13 cellular contexts compared by ENCODE assay signal in genomic region chr4:38141808-38142500, GRCh38.
DNase-seq lines count a peak whose midpoint lies in the region; ATAC-seq, FAIRE-seq and TF ChIP-seq lines count a peak whose summit lies in the region.
"Had no signal": no experiment of that assay in that cellular context is flagged by ENCODE, and none has a peak within 500 bp of the region (broad histone marks: within the 10 kb centered on the region; RNA-seq: fewer than 3 reads in every experiment).

No MANE protein-coding gene starts in this region.

- intact Hi-C loops in HepG2 (cut with micrococcal nuclease; ENCODE audit: unreplicated experiment) = loop anchor here (1.0 kb wide), 1 partner anchor 9 kb away; no protein-coding TSS in a partner anchor

- no peak for TF ChIP-seq RAD21 in HepG2 (CRISPR knock-in tag; IDR thresholded peaks at IDR 0.05)

- CTCF ChIA-PET in HepG2 (lab: Yijun Ruan, JAX; ENCODE audit: low intra/inter-chr PET ratio, low total read pairs) = no interaction called here

- peaks cover 50% of the 10 kb centered on the region for H3K4me1 ChIP-seq in HepG2 (ENCODE audit: insufficient read depth, low read length)

- H3K36me3 ChIP-seq in brain microvascular endothelial cell (replicated peaks) (peaks cover 3% of the 10 kb centered on the region), HepG2 (replicated peaks in 1 of 2; ENCODE audit: control insufficient read depth in 1 of 2, insufficient read depth in 2 of 2, low read length in 2 of 2) (peaks cover 1 to 6% of the 10 kb centered on the region in 2 experiments; a peak in 3 of 5 replicates)

- no peak for FAIRE-seq in H54 (lab: Jason Lieb, UNC)
- FAIRE-seq in HepG2 (lab: Jason Lieb, UNC) = no peak

- no peaks in the 10 kb centered on the region for H3K9me3 ChIP-seq in HepG2 (ENCODE audit: low read length)
- H3K9me3 ChIP-seq: stomach had no signal

- no peaks in the 10 kb centered on the region for H3K79me2 ChIP-seq in HepG2 (ENCODE audit: insufficient read depth, low read length)

- no peak overlapping the region for H2AFZ ChIP-seq in HepG2 (ENCODE audit: low read length)

- TF ChIP-seq CTCF in brain microvascular endothelial cell (IDR thresholded peaks at IDR 0.05; ENCODE audit: low read depth, low read length, missing control alignments) (no peak), HepG2 (CRISPR knock-in tag; IDR thresholded peaks at IDR 0.05) (no peak)

- TF ChIP-seq POLR2A in H54 (IDR thresholded peaks at IDR 0.05; ENCODE audit: low read depth, low read length) (no peak), HepG2 (IDR thresholded peaks at IDR 0.05; ENCODE audit: insufficient read depth in 1 of 2, low read depth in 2 of 2, low read length in 2 of 2) (no peak)

- in situ Hi-C loops in ACHN (cut with HindIII; ENCODE audit: low pct_ligation_motif_present, low pct_unique_long_range_greater_than_20kb, low sequenced_read_pairs) (no loop called here), brain microvascular endothelial cell (cut with HindIII; ENCODE audit: low pct_ligation_motif_present, low sequenced_read_pairs) (no loop called here), HepG2 (cut with HindIII; ENCODE audit: extremely low pct_ligation_motif_present, low pct_unique_long_range_greater_than_20kb) (no loop called here)

- TF ChIP-seq EP300 in HepG2 (IDR thresholded peaks at IDR 0.05; ENCODE audit: low read depth in 2 of 2, low read length in 2 of 2) (no peak), HepG2 (CRISPR knock-in tag; IDR thresholded peaks at IDR 0.05; ENCODE audit: borderline replicate concordance) (no peak)

- H3K27me3 ChIP-seq in brain microvascular endothelial cell (replicated peaks) (no peaks in the 10 kb centered on the region), HepG2 (ENCODE audit: control insufficient read depth in 1 of 2, insufficient read depth in 2 of 2, low read length in 2 of 2) (no peaks in the 10 kb centered on the region)
- H3K27me3 ChIP-seq: stomach had no signal

- H3K9ac ChIP-seq in HepG2 (ENCODE audit: insufficient read depth, low read depth, low read length) = no peak overlapping the region

- H3K4me3 ChIP-seq in brain microvascular endothelial cell (ENCODE audit: low read depth, low read length) (no peak overlapping the region), HepG2 (replicated peaks in 1 of 3; ENCODE audit: insufficient read depth in 1 of 3, low read depth in 2 of 3, low read length in 3 of 3) (no peak overlapping the region)
- H3K4me3 ChIP-seq: stomach had no signal

- BruUV-seq in HepG2 (replicated peaks; lab: Mats Ljungman, UMichigan) = no TSS peak

- H3K4me2 ChIP-seq in HepG2 (ENCODE audit: low read depth, low read length) = no peak overlapping the region

- 99% methylated on average over 7 of the region's 8 CpGs for WGBS in HepG2 (ENCODE audit: low lambda C conversion rate)

- ATAC-seq in HepG2 (no peak), HG03025 (IDR thresholded peaks at IDR 0.05; ENCODE audit: low FRiP score, unreplicated experiment) (no peak)

- DNase-seq in ACHN (peak; percentile 12), H54 (ENCODE audit: insufficient read length, low spot score) (peak; percentile 38), brain microvascular endothelial cell (peak; percentile 69), HepG2 (ENCODE audit: low spot score) (no peak), NK-92 (lab: John Stamatoyannopoulos, UW; ENCODE audit: unreplicated experiment) (no peak), amniotic stem cell (lab: John Stamatoyannopoulos, UW) (no peak), nucleus accumbens (lab: John Stamatoyannopoulos, UW) (no peak)
- DNase-seq: activated effector memory CD4-positive, alpha-beta T cell treated with Interleukin-2 at 50 U/mL for 16 hours; retina; stimulated activated CD4-positive, alpha-beta T cell treated with anti-CD3 and anti-CD28 coated beads, Interleukin-4, amount 100 ng/mL, for 24 hours; stomach had no signal

- POLR2A ChIA-PET in HepG2 (lab: Yijun Ruan, JAX) = interaction anchor here (1.1 to 1.6 kb wide), 3 partner anchors 8 to 19 kb away, joined by 3 to 8 read pairs (median 7); no protein-coding TSS in a partner anchor

- H3K27ac ChIP-seq in brain microvascular endothelial cell = peak overlapping the region; percentile 32
- H3K27ac ChIP-seq in HepG2 (ENCODE audit: extremely low read length, insufficient read depth, low read length) = peak overlapping the region; percentile 76
- H3K27ac ChIP-seq: C4-2B had no signal

- H4K20me1 ChIP-seq in HepG2 (ENCODE audit: insufficient read depth, low read length) = no peaks in the 10 kb centered on the region

TF ChIP-seq in HepG2, 621 proteins besides CTCF, POLR2A, EP300 and RAD21:
- TF ChIP-seq ATF2 (CRISPR knock-in tag; IDR thresholded peaks at IDR 0.05) (no peak), NFE2 (CRISPR knock-in tag; IDR thresholded peaks at IDR 0.05) (no peak), TOE1 (CRISPR knock-in tag; IDR thresholded peaks at IDR 0.05) (no peak), SP140L (CRISPR knock-in tag; IDR thresholded peaks at IDR 0.05; ENCODE audit: borderline replicate concordance) (no peak), ZNF687 (CRISPR knock-in tag; IDR thresholded peaks at IDR 0.05) (peak; percentile 36), ZNF331 (CRISPR knock-in tag; IDR thresholded peaks at IDR 0.05) (no peak)

Comparison
In these comparisons a context has a peak if more than half of its experiments do, and no peak if none do; other contexts are left out.
1. DNase-seq: peak in ACHN (single experiment), H54 (single experiment) and brain microvascular endothelial cell (single experiment); none in HepG2 (single experiment), NK-92 (single experiment), amniotic stem cell (single experiment) and nucleus accumbens (0 of 56).